22 cellular contexts compared by ENCODE assay signal in genomic region chr11:117715801-117716200, GRCh38.
"Had no signal": no experiment of that assay in that cellular context is flagged by ENCODE, and none has a peak within 500 bp of the region (broad histone marks: within the 10 kb centered on the region; RNA-seq: fewer than 3 reads in every experiment).

No MANE protein-coding gene starts in this region.

- ATAC-seq: activated T-cell treated with anti-CD3 and anti-CD28 coated beads, Interleukin-2, amount 50 U/mL, for 72 hours; esophagus mucosa; gastrocnemius medialis; heart left ventricle; left lung; mucosa of descending colon; sciatic nerve; stimulated activated naive CD8-positive, alpha-beta T cell treated with anti-CD3 and anti-CD28 coated beads, Interleukin-15, amount 100 ng/mL, for 72 hours had no signal

- DNase-seq: activated CD4-positive, alpha-beta T cell treated with anti-CD3 and anti-CD28 coated beads, Interleukin-2, amount 50 U/mL, for 1 hour; activated CD8-positive, alpha-beta memory T cell treated with anti-CD3 and anti-CD28 coated beads, Interleukin-2, amount 50 U/mL, for 48 hours; activated gamma-delta T cell; activated T-cell treated with anti-CD3 and anti-CD28 coated beads, Interleukin-2, amount 50 U/mL, for 72 hours; amniotic stem cell; brain microvascular endothelial cell; cortex of kidney; effector CD4-positive, alpha-beta T cell; gastrocnemius medialis; heart left ventricle; kidney; left lung; mammary epithelial cell; mucosa of descending colon; naive B cell; stimulated activated CD4-positive, alpha-beta T cell treated with anti-CD3 and anti-CD28 coated beads, Interleukin-4, amount 100 ng/mL, for 1 hour; stimulated activated naive CD8-positive, alpha-beta T cell treated with anti-CD3 and anti-CD28 coated beads, Interleukin-15, amount 100 ng/mL, for 72 hours; T1000 had no signal

- H3K4me2 ChIP-seq: smooth muscle cell had no signal

- H3K27me3 ChIP-seq: heart left ventricle, left lung had no signal

- H3K36me3 ChIP-seq: brain microvascular endothelial cell, gastrocnemius medialis, heart left ventricle, left lung, thoracic aorta had no signal

- H3K27ac ChIP-seq: brain microvascular endothelial cell, gastrocnemius medialis, heart left ventricle, left lung, thoracic aorta had no signal

- H3K4me3 ChIP-seq: gastrocnemius medialis, heart left ventricle, left lung, mucosa of descending colon, smooth muscle cell, thoracic aorta had no signal

- H3K4me1 ChIP-seq: gastrocnemius medialis had no signal

- H3K9me3 ChIP-seq: gastrocnemius medialis, heart left ventricle, left lung, mucosa of descending colon, thoracic aorta had no signal
